In genomic region chr3:187011915-187012314, GRCh38 we compare ENCODE assay signal across 8 cellular contexts.
DNase-seq lines count a peak whose midpoint lies in the region; ATAC-seq lines count a peak whose summit lies in the region.

No MANE protein-coding gene starts in this region.

- peak; percentile 44 for ATAC-seq in HG03139 (IDR thresholded peaks at IDR 0.05; ENCODE audit: unreplicated experiment)
- peak; percentile 38 to 50 for ATAC-seq in stimulated activated naive B cell treated with anti-CD40 and anti-IgM and Interleukin-4, amounts not matched to agents 10 μg/mL and 1 μg/mL and 100 μg/mL, for 72 hours (replicated peaks)

- CTCF ChIA-PET in activated CD4-positive, alpha-beta T cell treated with anti-CD3 and anti-CD28 coated beads, Interleukin-2, amount 10 ng/mL, durations not matched to agents 7 days and 5 days (lab: Charles Lee), result interaction anchor here (0.6 to 1.5 kb wide), 5 partner anchors 13 to 1128 kb away, joined by 3 to 5 read pairs (median 3); no protein-coding TSS in a partner anchor

- no peak for DNase-seq in activated CD4-positive, alpha-beta T cell treated with anti-CD3 and anti-CD28 coated beads, Interleukin-2, amount 10 ng/mL, durations not matched to agents 7 days and 5 days
- no peak for DNase-seq in activated CD4-positive, alpha-beta T cell treated with anti-CD3 and anti-CD28 coated beads for 1 hour
- no peak for DNase-seq in activated T-helper 1 cell treated with anti-CD3 and anti-CD28 coated beads, Interleukin-12 subunit alpha, Interleukin-12 subunit beta, Interleukin-2, Interleukin-4 antibody, amounts not matched to agents 30 ng/mL and 10 ng/mL and 1 ng/mL, durations not matched to agents 14 hours and 24 hours and 36 hours (ENCODE audit: low spot score)
- peak; percentile 37 for DNase-seq in stimulated activated naive B cell treated with anti-CD40 and anti-IgM and Interleukin-4, amounts not matched to agents 10 μg/mL and 1 μg/mL and 100 μg/mL, for 72 hours
- DNase-seq in SHP77 (lab: John Stamatoyannopoulos, UW) (no peak), NCI-H2107 treated with DMSO at 0.1 percent for 48 hours (lab: John Stamatoyannopoulos, UW; ENCODE audit: unreplicated experiment) (no peak), mesenteric fat pad (ENCODE audit: low spot score) (no peak)

- no peaks in the 10 kb centered on the region for H3K27me3 Mint-ChIP-seq in activated CD4-positive, alpha-beta T cell treated with anti-CD3 and anti-CD28 coated beads, Interleukin-2, amount 10 ng/mL, durations not matched to agents 7 days and 5 days
- no peaks in the 10 kb centered on the region for H3K27me3 Mint-ChIP-seq in activated T-helper 1 cell treated with anti-CD3 and anti-CD28 coated beads, Interleukin-12 subunit alpha, Interleukin-12 subunit beta, Interleukin-2, Interleukin-4 antibody, amounts not matched to agents 30 ng/mL and 10 ng/mL and 1 ng/mL, durations not matched to agents 14 hours and 24 hours and 36 hours (ENCODE audit: insufficient read depth)
- H3K27me3 Mint-ChIP-seq in stimulated activated naive B cell treated with anti-CD40 and anti-IgM and Interleukin-4, amounts not matched to agents 10 μg/mL and 1 μg/mL and 100 μg/mL, for 72 hours, result no peaks in the 10 kb centered on the region

- peaks cover 65% of the 10 kb centered on the region for H3K4me1 Mint-ChIP-seq in activated CD4-positive, alpha-beta T cell treated with anti-CD3 and anti-CD28 coated beads, Interleukin-2, amount 10 ng/mL, durations not matched to agents 7 days and 5 days
- H3K4me1 Mint-ChIP-seq in activated T-helper 1 cell treated with anti-CD3 and anti-CD28 coated beads, Interleukin-12 subunit alpha, Interleukin-12 subunit beta, Interleukin-2, Interleukin-4 antibody, amounts not matched to agents 30 ng/mL and 10 ng/mL and 1 ng/mL, durations not matched to agents 14 hours and 24 hours and 36 hours (ENCODE audit: low read depth), result peaks cover 59% of the 10 kb centered on the region
- peaks cover 61 to 91% of the 10 kb centered on the region in 2 donors for H3K4me1 Mint-ChIP-seq in stimulated activated naive B cell treated with anti-CD40 and anti-IgM and Interleukin-4, amounts not matched to agents 10 μg/mL and 1 μg/mL and 100 μg/mL, for 72 hours

- intact Hi-C loops in activated T-helper 1 cell treated with anti-CD3 and anti-CD28 coated beads, Interleukin-12 subunit alpha, Interleukin-12 subunit beta, Interleukin-2, Interleukin-4 antibody, amounts not matched to agents 30 ng/mL and 10 ng/mL and 1 ng/mL, durations not matched to agents 14 hours and 24 hours and 36 hours (cut with micrococcal nuclease), result no loop called here

- peak overlapping the region; percentile 8 for H3K4me3 Mint-ChIP-seq in activated CD4-positive, alpha-beta T cell treated with anti-CD3 and anti-CD28 coated beads, Interleukin-2, amount 10 ng/mL, durations not matched to agents 7 days and 5 days
- peak overlapping the region; percentile 31 for H3K4me3 Mint-ChIP-seq in activated T-helper 1 cell treated with anti-CD3 and anti-CD28 coated beads, Interleukin-12 subunit alpha, Interleukin-12 subunit beta, Interleukin-2, Interleukin-4 antibody, amounts not matched to agents 30 ng/mL and 10 ng/mL and 1 ng/mL, durations not matched to agents 14 hours and 24 hours and 36 hours
- H3K4me3 Mint-ChIP-seq in stimulated activated naive B cell treated with anti-CD40 and anti-IgM and Interleukin-4, amounts not matched to agents 10 μg/mL and 1 μg/mL and 100 μg/mL, for 72 hours, result peak overlapping the region; percentile 76

- POLR2A ChIA-PET in activated CD4-positive, alpha-beta T cell treated with anti-CD3 and anti-CD28 coated beads, Interleukin-2, amount 10 ng/mL, durations not matched to agents 7 days and 5 days (lab: Charles Lee), result no interaction called here

- H3K27ac Mint-ChIP-seq in activated CD4-positive, alpha-beta T cell treated with anti-CD3 and anti-CD28 coated beads, Interleukin-2, amount 10 ng/mL, durations not matched to agents 7 days and 5 days, result peak overlapping the region; percentile 92
- no peak overlapping the region for H3K27ac Mint-ChIP-seq in activated T-helper 1 cell treated with anti-CD3 and anti-CD28 coated beads, Interleukin-12 subunit alpha, Interleukin-12 subunit beta, Interleukin-2, Interleukin-4 antibody, amounts not matched to agents 30 ng/mL and 10 ng/mL and 1 ng/mL, durations not matched to agents 14 hours and 24 hours and 36 hours
- H3K27ac Mint-ChIP-seq in stimulated activated naive B cell treated with anti-CD40 and anti-IgM and Interleukin-4, amounts not matched to agents 10 μg/mL and 1 μg/mL and 100 μg/mL, for 72 hours, result peak overlapping the region; percentile 94

- peaks cover 2% of the 10 kb centered on the region for H3K9me3 Mint-ChIP-seq in activated CD4-positive, alpha-beta T cell treated with anti-CD3 and anti-CD28 coated beads, Interleukin-2, amount 10 ng/mL, durations not matched to agents 7 days and 5 days
- no peaks in the 10 kb centered on the region for H3K9me3 Mint-ChIP-seq in activated T-helper 1 cell treated with anti-CD3 and anti-CD28 coated beads, Interleukin-12 subunit alpha, Interleukin-12 subunit beta, Interleukin-2, Interleukin-4 antibody, amounts not matched to agents 30 ng/mL and 10 ng/mL and 1 ng/mL, durations not matched to agents 14 hours and 24 hours and 36 hours
- peaks cover 0 to 6% of the 10 kb centered on the region in 2 donors for H3K9me3 Mint-ChIP-seq in stimulated activated naive B cell treated with anti-CD40 and anti-IgM and Interleukin-4, amounts not matched to agents 10 μg/mL and 1 μg/mL and 100 μg/mL, for 72 hours

- H3K36me3 Mint-ChIP-seq in activated CD4-positive, alpha-beta T cell treated with anti-CD3 and anti-CD28 coated beads, Interleukin-2, amount 10 ng/mL, durations not matched to agents 7 days and 5 days (ENCODE audit: low read depth), result peaks cover 57% of the 10 kb centered on the region
- H3K36me3 Mint-ChIP-seq in activated T-helper 1 cell treated with anti-CD3 and anti-CD28 coated beads, Interleukin-12 subunit alpha, Interleukin-12 subunit beta, Interleukin-2, Interleukin-4 antibody, amounts not matched to agents 30 ng/mL and 10 ng/mL and 1 ng/mL, durations not matched to agents 14 hours and 24 hours and 36 hours (ENCODE audit: low read depth), result peaks cover 37% of the 10 kb centered on the region
- peaks cover 19 to 35% of the 10 kb centered on the region in 2 donors for H3K36me3 Mint-ChIP-seq in stimulated activated naive B cell treated with anti-CD40 and anti-IgM and Interleukin-4, amounts not matched to agents 10 μg/mL and 1 μg/mL and 100 μg/mL, for 72 hours

Comparison
In these comparisons a context has a peak if more than half of its experiments do, and no peak if none do; other contexts are left out.
1. H3K4me3 Mint-ChIP-seq: peak in every context shown above with its lines; median percentile 76 in stimulated activated naive B cell treated with anti-CD40 and anti-IgM and Interleukin-4, amounts not matched to agents 10 μg/mL and 1 μg/mL and 100 μg/mL, for 72 hours; 31 in activated T-helper 1 cell treated with anti-CD3 and anti-CD28 coated beads, Interleukin-12 subunit alpha, Interleukin-12 subunit beta, Interleukin-2, Interleukin-4 antibody, amounts not matched to agents 30 ng/mL and 10 ng/mL and 1 ng/mL, durations not matched to agents 14 hours and 24 hours and 36 hours; 8 in activated CD4-positive, alpha-beta T cell treated with anti-CD3 and anti-CD28 coated beads, Interleukin-2, amount 10 ng/mL, durations not matched to agents 7 days and 5 days.